19 cellular contexts compared by ENCODE assay signal in the genomic region with DNA sequence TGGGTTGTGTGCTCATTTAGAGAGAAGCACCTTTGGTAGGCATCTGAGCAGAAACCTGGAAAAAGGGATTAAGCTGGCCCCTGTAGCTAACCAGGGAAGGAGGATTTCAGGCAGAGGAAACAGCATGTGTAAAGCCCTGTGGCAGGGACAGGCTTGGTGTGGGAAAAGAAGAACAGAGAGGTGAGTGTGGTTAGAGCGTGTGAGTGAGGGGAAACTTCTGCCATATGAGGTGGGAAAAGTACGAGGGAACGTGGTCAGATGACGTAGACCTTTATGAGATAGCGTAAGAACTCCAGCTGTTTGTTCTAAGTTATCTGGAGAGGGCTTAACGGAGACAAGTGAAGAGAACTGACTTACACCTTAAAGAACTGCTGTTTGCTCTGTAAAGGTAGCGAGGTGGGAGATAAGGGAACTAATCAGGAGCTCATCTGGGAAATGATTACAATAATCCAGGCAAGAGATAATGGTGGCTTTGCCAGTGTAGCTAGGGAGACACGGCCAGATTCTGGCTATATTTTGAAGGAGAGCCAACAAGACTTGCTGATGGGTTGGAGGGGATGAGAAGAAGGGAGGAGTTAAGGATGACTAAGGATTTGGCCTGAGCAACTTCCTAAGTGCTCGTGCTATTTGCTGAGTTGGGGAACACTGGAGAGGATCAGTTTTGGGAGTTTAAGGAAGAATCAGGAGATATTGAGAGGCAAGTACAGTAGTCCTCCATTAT.
DNase-seq lines count a peak whose midpoint lies in the region; ATAC-seq, FAIRE-seq and TF ChIP-seq lines count a peak whose summit lies in the region.
"Had no signal": no experiment of that assay in that cellular context is flagged by ENCODE, and none has a peak within 500 bp of the region (broad histone marks: within the 10 kb centered on the region; RNA-seq: fewer than 3 reads in every experiment).

No MANE protein-coding gene starts in this region.

- 0% methylated on average over 9 of the region's 9 CpGs for WGBS in K562 (ENCODE audit: insufficient coverage, low coverage, missing lambda C conversion rate)
- WGBS in mesendoderm (ENCODE audit: extremely low coverage, insufficient coverage, low lambda C conversion rate), result no CpG with 5 or more reads among the region's 9 CpGs
- WGBS in lower leg skin, 2 donors, result 58% methylated on average over 9 of the region's 9 CpGs

- peak; percentile 8 for DNase-seq in GM03348 (ENCODE audit: low spot score)
- DNase-seq in HS-5 (ENCODE audit: low read depth), result peak; percentile 8
- DNase-seq in K562 (ENCODE audit: extremely low read depth in 1 of 4, low spot score in 3 of 4), result no peak
- DNase-seq in mesendoderm, result peak; percentile 96
- no peak for DNase-seq in frontal cortex (ENCODE audit: low spot score in 2 of 2)
- no peak for DNase-seq in GM20000 (ENCODE audit: low spot score)
- DNase-seq in COLO668 (lab: John Stamatoyannopoulos, UW; ENCODE audit: unreplicated experiment), result no peak
- DNase-seq in lower leg skin (ENCODE audit: low spot score in 2 of 2), result no peak
- DNase-seq: activated CD4-positive, CD25-positive, alpha-beta regulatory T cell treated with anti-CD3 and anti-CD28 coated beads, Interleukin-2, amount 50 U/mL, for 72 hours; activated CD8-positive, alpha-beta memory T cell treated with anti-CD3 and anti-CD28 coated beads, Interleukin-2, amount 50 U/mL, for 48 hours; CD4-positive, alpha-beta T cell; hypothalamus; left ventricle myocardium superior; naive thymus-derived CD8-positive, alpha-beta T cell; NCI-H1092 treated with DMSO at 0.1 percent for 48 hours; NCI-H345; OCI-M1; stimulated activated naive CD4-positive, alpha-beta T cell had no signal

- H4K20me1 ChIP-seq in K562 (replicated peaks; ENCODE audit: control insufficient read depth, insufficient read depth, low read length), result no peaks in the 10 kb centered on the region

- TF ChIP-seq RAD21 in K562 (CRISPR knock-in tag; conservative IDR thresholded peaks at IDR 0.05 in 1 of 2, IDR thresholded peaks at IDR 0.05 in 1 of 2), result no peak

- peak overlapping the region; percentile 34 for H3K56ac ChIP-seq in mesendoderm (ENCODE audit: low read length)

- no peak overlapping the region for H3K23ac ChIP-seq in mesendoderm (ENCODE audit: low read length)

- H3K27ac ChIP-seq in K562 (ENCODE audit: extremely low read depth, low read depth, low read length), result no peak overlapping the region
- H3K27ac ChIP-seq in mesendoderm (ENCODE audit: low read depth, low read length), result peak overlapping the region; percentile 40

- H3K9ac ChIP-seq in K562 (ENCODE audit: insufficient read depth in 1 of 2, low read depth in 2 of 2, low read length in 2 of 2), result no peak overlapping the region
- peak overlapping the region; percentile 21 for H3K9ac ChIP-seq in mesendoderm (ENCODE audit: low read length)

- no peak overlapping the region for H4K8ac ChIP-seq in mesendoderm (ENCODE audit: low read depth, low read length)

- POLR2A ChIA-PET in K562 (lab: Yijun Ruan, JAX), result no interaction called here

- H3K9me1 ChIP-seq in K562 (ENCODE audit: control insufficient read depth, insufficient read depth, low read length), result no peaks in the 10 kb centered on the region

- no peaks in the 10 kb centered on the region for H3K79me2 ChIP-seq in K562 (ENCODE audit: control insufficient read depth, insufficient read depth, low read length)
- no peaks in the 10 kb centered on the region for H3K79me2 ChIP-seq in mesendoderm (ENCODE audit: control insufficient read depth, insufficient read depth, low read length)

- no peak overlapping the region for H2AK5ac ChIP-seq in mesendoderm (ENCODE audit: low read length)

- no peak overlapping the region for H3K4me3 ChIP-seq in K562
- no peak overlapping the region for H3K4me3 ChIP-seq in mesendoderm (ENCODE audit: low read length)
- no peak overlapping the region for H3K4me3 ChIP-seq in lower leg skin (ENCODE audit: low read depth, poor library complexity, severe bottlenecking)

- H2BK5ac ChIP-seq in mesendoderm (ENCODE audit: low read length), result peak overlapping the region; percentile 25

- CTCF ChIA-PET in K562 (lab: Yijun Ruan, JAX; ENCODE audit: low intra/inter-chr PET ratio), result interaction anchor here (0.7 kb wide), 1 partner anchor 1920 kb away, joined by 3 read pairs; no protein-coding TSS in a partner anchor

- H3K27me3 ChIP-seq in K562 (ENCODE audit: control insufficient read depth in 2 of 2, insufficient read depth in 2 of 2, low read length in 2 of 2) (no peaks in the 10 kb centered on the region), mesendoderm (ENCODE audit: insufficient read depth, low read length, poor library complexity) (no peaks in the 10 kb centered on the region)

- no peak overlapping the region for H4K5ac ChIP-seq in mesendoderm (ENCODE audit: low read length)

- ATAC-seq in K562, result no peak
- ATAC-seq: left ventricle myocardium superior; naive thymus-derived CD8-positive, alpha-beta T cell had no signal

- H3K9me3 ChIP-seq in K562 (replicated peaks; ENCODE audit: control insufficient read depth, insufficient read depth, low read depth, low read length), result no peaks in the 10 kb centered on the region

- H3K36me3 ChIP-seq in K562 (ENCODE audit: control insufficient read depth, insufficient read depth, low read length) (no peaks in the 10 kb centered on the region), mesendoderm (ENCODE audit: control insufficient read depth, insufficient read depth, low read length) (no peaks in the 10 kb centered on the region)

- no peak for FAIRE-seq in K562 (lab: Jason Lieb, UNC)
- FAIRE-seq in frontal cortex (lab: Jason Lieb, UNC), result no peak
- FAIRE-seq: endothelial cell of umbilical vein had no signal

- no peak overlapping the region for H2BK15ac ChIP-seq in mesendoderm (replicated peaks; ENCODE audit: low read depth)

- intact Hi-C loops in K562 (cut with micrococcal nuclease) (loop anchor here (5.0 kb wide), 2 partner anchors 123 to 198 kb away; no protein-coding TSS in a partner anchor), lower leg skin (cut with DNase I; ENCODE audit: low total_unique reads) (no loop called here)

- BruUV-seq in K562 (replicated peaks; lab: Mats Ljungman, UMichigan), result no TSS peak

- H3K79me1 ChIP-seq in mesendoderm (ENCODE audit: low read length), result no peaks in the 10 kb centered on the region

- no peak for TF ChIP-seq POLR2A in K562 (conservative IDR thresholded peaks at IDR 0.05)
- TF ChIP-seq POLR2A in lower leg skin (IDR thresholded peaks at IDR 0.05), result no peak

- peak overlapping the region; percentile 76 for H3K4ac ChIP-seq in mesendoderm (ENCODE audit: low read depth, low read length)

- no peaks in the 10 kb centered on the region for H3K4me1 ChIP-seq in K562 (replicated peaks in 1 of 2; ENCODE audit: control insufficient read depth in 2 of 2, insufficient read depth in 2 of 2, low read length in 2 of 2)
- peaks cover 4% of the 10 kb centered on the region for H3K4me1 ChIP-seq in mesendoderm (ENCODE audit: control insufficient read depth, low read depth, low read length)

- H3K18ac ChIP-seq in mesendoderm (ENCODE audit: low read length), result peak overlapping the region; percentile 25

- in situ Hi-C loops in K562 (cut with MboI), result no loop called here

- no peak overlapping the region for H2BK120ac ChIP-seq in mesendoderm (ENCODE audit: low read depth, low read length)

- 0 out of 2 replicates have a peak overlapping the region, but pooled peaks have one; percentile 42 for H2AFZ ChIP-seq in K562 (ENCODE audit: low read depth, low read length)

- TF ChIP-seq CTCF in K562 (IDR thresholded peaks at IDR 0.05 in 2 of 3, conservative IDR thresholded peaks at IDR 0.05 in 1 of 3; ENCODE audit: insufficient read depth in 2 of 3, low read depth in 1 of 3, low read length in 3 of 3) (no peak), GM20000 (IDR thresholded peaks at IDR 0.05; ENCODE audit: extremely low read depth, missing control alignments) (no peak), lower leg skin (IDR thresholded peaks at IDR 0.05) (no peak)

- H3K4me2 ChIP-seq in K562 (ENCODE audit: insufficient read depth, low read length) (no peak overlapping the region), mesendoderm (ENCODE audit: low read length) (no peak overlapping the region)

- TF ChIP-seq EP300 in K562 (IDR thresholded peaks at IDR 0.05; ENCODE audit: low read length), result no peak

TF ChIP-seq in K562, 482 proteins besides CTCF, POLR2A, EP300 and RAD21:
- TF ChIP-seq CHD1 (IDR thresholded peaks at IDR 0.05; ENCODE audit: low read length) (no peak), MAZ (CRISPR knock-in tag; conservative IDR thresholded peaks at IDR 0.05 in 1 of 2, IDR thresholded peaks at IDR 0.05 in 1 of 2) (no peak)
TF ChIP-seq in K562: peak in this region for 0.

Comparison
In these comparisons a context has a peak if more than half of its experiments do, and no peak if none do; other contexts are left out.
1. DNase-seq: peak in GM03348 (single experiment), HS-5 (single experiment) and mesendoderm (single experiment); none in K562 (0 of 4), frontal cortex (0 of 2), GM20000 (single experiment), COLO668 (single experiment) and lower leg skin (0 of 2).